ENCODE assay signal across 1 cellular context in genomic region chr5:113031132-113031531, GRCh38.
TF ChIP-seq lines count a peak whose summit lies in the region.

No MANE protein-coding gene starts in this region.

TF ChIP-seq in HCT116, 20 proteins besides CTCF, POLR2A, EP300 and RAD21 (continued from another document):
- TF ChIP-seq ATF3 (IDR thresholded peaks at IDR 0.05) = no peak
- no peak for TF ChIP-seq ZNF274 (IDR thresholded peaks at IDR 0.05; ENCODE audit: low read depth, low read length)
- no peak for TF ChIP-seq ZBTB33 (IDR thresholded peaks at IDR 0.05; ENCODE audit: extremely low read depth, insufficient replicate concordance, low read length)
- TF ChIP-seq SP1 (IDR thresholded peaks at IDR 0.05; ENCODE audit: low read depth) = no peak
